ENCODE assay signal across 28 cellular contexts in the genomic region with DNA sequence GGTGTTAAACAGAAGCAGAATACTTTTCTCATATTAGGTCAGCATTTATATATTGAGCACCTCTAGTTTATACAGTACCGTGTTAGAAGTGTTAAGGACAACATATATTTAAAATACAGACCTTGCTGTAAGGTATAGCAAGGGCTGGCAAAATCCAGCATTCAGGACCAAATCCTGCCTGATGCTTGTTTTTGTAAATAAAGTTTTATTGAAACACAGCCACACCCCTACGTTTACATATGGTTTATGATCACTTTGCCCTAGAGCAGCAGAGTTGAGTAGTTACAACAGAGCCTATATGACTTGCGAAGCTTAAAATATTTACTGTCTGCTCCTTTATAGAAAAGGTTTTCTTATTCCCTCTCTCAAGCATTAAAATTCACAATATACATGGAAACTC.
"Had no signal": no experiment of that assay in that cellular context is flagged by ENCODE, and none has a peak within 500 bp of the region (broad histone marks: within the 10 kb centered on the region; RNA-seq: fewer than 3 reads in every experiment).

No MANE protein-coding gene starts in this region.

- DNase-seq: colonic mucosa; cortex of kidney; dermis blood vessel endothelial cell; dorsolateral prefrontal cortex; effector CD4-positive, alpha-beta T cell; effector CD8-positive, alpha-beta T cell; effector memory CD4-positive, alpha-beta T cell; effector memory CD8-positive, alpha-beta T cell; endodermal cell; erythroblast; esophagus squamous epithelium; foreskin fibroblast; foreskin keratinocyte; foreskin melanocyte; gastrocnemius medialis; glutamatergic neuron; head of caudate nucleus; heart left ventricle; heart right ventricle had no signal

- H3K27me3 ChIP-seq: colonic mucosa, esophagus muscularis mucosa, esophagus squamous epithelium, foreskin keratinocyte, gastrocnemius medialis, gastroesophageal sphincter, heart left ventricle, heart right ventricle had no signal

- H3K36me3 ChIP-seq: colonic mucosa, esophagus muscularis mucosa, esophagus squamous epithelium, gastrocnemius medialis, gastroesophageal sphincter, heart left ventricle, heart right ventricle had no signal

- H3K4me3 ChIP-seq: colonic mucosa, coronary artery, dorsolateral prefrontal cortex, esophagus muscularis mucosa, esophagus squamous epithelium, gastrocnemius medialis, gastroesophageal sphincter, heart left ventricle, heart right ventricle had no signal

- H3K4me1 ChIP-seq: colonic mucosa, esophagus muscularis mucosa, esophagus squamous epithelium, foreskin keratinocyte, gastrocnemius medialis, gastroesophageal sphincter, heart left ventricle, heart right ventricle had no signal

- FAIRE-seq: colon, endometrium, endothelial cell of umbilical vein, frontal cortex had no signal

- ATAC-seq: effector memory CD8-positive, alpha-beta T cell; esophagus mucosa; foreskin keratinocyte; gastrocnemius medialis; gastroesophageal sphincter; heart left ventricle; heart right ventricle had no signal

- H3K9me3 ChIP-seq: colonic mucosa, esophagus muscularis mucosa, esophagus squamous epithelium, gastrocnemius medialis, gastroesophageal sphincter, heart left ventricle, heart right ventricle had no signal

- H3K27ac ChIP-seq: colonic mucosa, coronary artery, dorsolateral prefrontal cortex, epithelial cell of prostate, esophagus muscularis mucosa, esophagus squamous epithelium, foreskin keratinocyte, gastrocnemius medialis, gastroesophageal sphincter, heart left ventricle, heart right ventricle had no signal
